16 cellular contexts compared by ENCODE assay signal in the genomic region with DNA sequence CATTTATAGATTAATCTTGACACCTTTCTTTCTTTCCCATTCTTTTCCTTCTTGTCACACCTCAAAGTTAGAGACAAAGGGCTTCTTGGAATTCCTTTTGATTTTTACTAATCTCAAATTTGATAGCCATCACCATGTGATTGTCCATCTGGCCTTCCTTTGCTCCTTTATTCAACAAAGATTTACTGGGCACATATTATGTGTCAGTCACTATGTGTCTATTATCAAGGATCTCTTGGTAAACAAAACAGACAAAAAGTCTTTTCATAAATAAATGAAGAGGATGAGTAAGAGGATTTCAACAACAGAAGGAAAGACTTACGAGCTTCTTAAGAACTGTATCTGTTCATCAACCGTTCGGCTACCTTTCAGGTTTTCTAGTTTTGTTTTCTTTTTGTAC. TPM values are rescaled to one million over a fixed set of nuclear protein-coding genes. Genes with fewer than 3 reads are reported as not detected.
DNase-seq lines count a peak whose midpoint lies in the region; ATAC-seq and TF ChIP-seq lines count a peak whose summit lies in the region.
"Had no signal": no experiment of that assay in that cellular context is flagged by ENCODE, and none has a peak within 500 bp of the region (broad histone marks: within the 10 kb centered on the region; RNA-seq: fewer than 3 reads in every experiment).

No MANE protein-coding gene starts in this region.

- H3K4me3 Mint-ChIP-seq in GM23338 (no peak overlapping the region), neural crest cell (no peak overlapping the region)
- H3K4me3 Mint-ChIP-seq: CD4-positive, alpha-beta memory T cell had no signal

- H3K4me1 ChIP-seq in GM23338 (ENCODE audit: insufficient read depth) (peaks cover 32% of the 10 kb centered on the region), HUES48 (ENCODE audit: control insufficient read depth, insufficient read depth, low read length) (peaks cover 27% of the 10 kb centered on the region), mucosa of descending colon (ENCODE audit: low read depth) (no peaks in the 10 kb centered on the region)
- H3K4me1 ChIP-seq: Caco-2 had no signal

- no peaks in the 10 kb centered on the region for H3F3A ChIP-seq in GM23338 (replicated peaks; ENCODE audit: low read depth)

- no peaks in the 10 kb centered on the region for H3K79me2 ChIP-seq in GM23338 (replicated peaks; ENCODE audit: insufficient read depth)

- no peaks in the 10 kb centered on the region for H3K9me3 Mint-ChIP-seq in GM23338
- H3K9me3 Mint-ChIP-seq in neural crest cell: peaks cover 4% of the 10 kb centered on the region
- H3K9me3 Mint-ChIP-seq: CD4-positive, alpha-beta memory T cell had no signal

- H3K9me2 ChIP-seq in GM23338 (ENCODE audit: insufficient read depth): peaks cover 9% of the 10 kb centered on the region; the same call in 1 of the 2 replicates

- H3K4me3 ChIP-seq in GM23338: no peak overlapping the region
- no peak overlapping the region for H3K4me3 ChIP-seq in HUES48 (ENCODE audit: low read depth, low read length)
- H3K4me3 ChIP-seq in mucosa of descending colon: no peak overlapping the region
- H3K4me3 ChIP-seq: GM12878 had no signal

- H3K27me3 ChIP-seq in GM23338 (ENCODE audit: insufficient read depth): no peaks in the 10 kb centered on the region
- no peaks in the 10 kb centered on the region for H3K27me3 ChIP-seq in HUES48 (ENCODE audit: control insufficient read depth, insufficient read depth, low read length)

- H3K9me3 ChIP-seq in HUES48 (ENCODE audit: control insufficient read depth, insufficient read depth, low read length): no peaks in the 10 kb centered on the region
- H3K9me3 ChIP-seq in mucosa of descending colon: no peaks in the 10 kb centered on the region
- H3K9me3 ChIP-seq: Caco-2 had no signal

- H3K4me2 ChIP-seq in GM23338: peak overlapping the region; percentile 40; the same call in 1 of the 2 replicates

- TF ChIP-seq CTCF in GM23338 (conservative IDR thresholded peaks at IDR 0.05; ENCODE audit: low read depth in 2 of 2) (no peak), neural crest cell (conservative IDR thresholded peaks at IDR 0.05) (no peak), mucosa of descending colon (IDR thresholded peaks at IDR 0.05) (no peak)

- ATAC-seq in GM23338 (no peak), mucosa of descending colon (no peak), GM19035 (IDR thresholded peaks at IDR 0.05; ENCODE audit: unreplicated experiment) (no peak)
- ATAC-seq: GM12878 had no signal

- H3K27me3 Mint-ChIP-seq in GM23338 (ENCODE audit: insufficient read depth, low read depth, poor library complexity): no peaks in the 10 kb centered on the region
- no peaks in the 10 kb centered on the region for H3K27me3 Mint-ChIP-seq in neural crest cell (ENCODE audit: low read depth)

- DNase-seq in GM23338 (ENCODE audit: low spot score): no peak
- no peak for DNase-seq in neural crest cell (ENCODE audit: low read depth, low spot score)
- DNase-seq in mucosa of descending colon: no peak
- DNase-seq in activated naive CD4-positive, alpha-beta T cell treated with anti-CD3 and anti-CD28 coated beads, Interleukin-2, amount 50 U/mL, for 16 hours: no peak
- DNase-seq: C1 segment of cervical spinal cord; Caco-2; CD4-positive, alpha-beta memory T cell; DMS153; DND-41; GOT3; HCEC 1CT had no signal

- intact Hi-C loops in mucosa of descending colon (cut with DNase I, micrococcal nuclease): no loop called here

- H3K36me3 Mint-ChIP-seq in GM23338 (ENCODE audit: low read depth): no peaks in the 10 kb centered on the region
- no peaks in the 10 kb centered on the region for H3K36me3 Mint-ChIP-seq in neural crest cell (ENCODE audit: low read depth)
- H3K36me3 Mint-ChIP-seq: CD4-positive, alpha-beta memory T cell had no signal

- no peak overlapping the region for H3K27ac ChIP-seq in GM23338 (ENCODE audit: low read depth)
- peak overlapping the region; percentile 29 for H3K27ac ChIP-seq in HUES48 (ENCODE audit: low read depth, low read length)

- no peak overlapping the region for H3K9ac ChIP-seq in HUES48 (ENCODE audit: low read depth, low read length)

- no peak overlapping the region for H2AFZ ChIP-seq in GM23338

- H3K36me3 ChIP-seq in GM23338 (ENCODE audit: insufficient read depth): no peaks in the 10 kb centered on the region
- no peaks in the 10 kb centered on the region for H3K36me3 ChIP-seq in HUES48 (ENCODE audit: control insufficient read depth, insufficient read depth, low read length)
- no peaks in the 10 kb centered on the region for H3K36me3 ChIP-seq in mucosa of descending colon (ENCODE audit: low read depth)

- H3K27ac Mint-ChIP-seq in GM23338 (peak overlapping the region; percentile 49), neural crest cell (ENCODE audit: unreplicated experiment) (peak overlapping the region; percentile 82)
- H3K27ac Mint-ChIP-seq: CD4-positive, alpha-beta memory T cell had no signal

- H3K4me1 Mint-ChIP-seq in GM23338 (peaks cover 31% of the 10 kb centered on the region), neural crest cell (peaks cover 20% of the 10 kb centered on the region)
- H3K4me1 Mint-ChIP-seq: CD4-positive, alpha-beta memory T cell had no signal

- no peaks in the 10 kb centered on the region for H4K20me1 ChIP-seq in GM23338 (replicated peaks; ENCODE audit: insufficient read depth)

TF ChIP-seq in GM23338, 12 proteins besides CTCF, POLR2A, EP300 and RAD21 (continues in another document):
- TF ChIP-seq, protein P1, sequence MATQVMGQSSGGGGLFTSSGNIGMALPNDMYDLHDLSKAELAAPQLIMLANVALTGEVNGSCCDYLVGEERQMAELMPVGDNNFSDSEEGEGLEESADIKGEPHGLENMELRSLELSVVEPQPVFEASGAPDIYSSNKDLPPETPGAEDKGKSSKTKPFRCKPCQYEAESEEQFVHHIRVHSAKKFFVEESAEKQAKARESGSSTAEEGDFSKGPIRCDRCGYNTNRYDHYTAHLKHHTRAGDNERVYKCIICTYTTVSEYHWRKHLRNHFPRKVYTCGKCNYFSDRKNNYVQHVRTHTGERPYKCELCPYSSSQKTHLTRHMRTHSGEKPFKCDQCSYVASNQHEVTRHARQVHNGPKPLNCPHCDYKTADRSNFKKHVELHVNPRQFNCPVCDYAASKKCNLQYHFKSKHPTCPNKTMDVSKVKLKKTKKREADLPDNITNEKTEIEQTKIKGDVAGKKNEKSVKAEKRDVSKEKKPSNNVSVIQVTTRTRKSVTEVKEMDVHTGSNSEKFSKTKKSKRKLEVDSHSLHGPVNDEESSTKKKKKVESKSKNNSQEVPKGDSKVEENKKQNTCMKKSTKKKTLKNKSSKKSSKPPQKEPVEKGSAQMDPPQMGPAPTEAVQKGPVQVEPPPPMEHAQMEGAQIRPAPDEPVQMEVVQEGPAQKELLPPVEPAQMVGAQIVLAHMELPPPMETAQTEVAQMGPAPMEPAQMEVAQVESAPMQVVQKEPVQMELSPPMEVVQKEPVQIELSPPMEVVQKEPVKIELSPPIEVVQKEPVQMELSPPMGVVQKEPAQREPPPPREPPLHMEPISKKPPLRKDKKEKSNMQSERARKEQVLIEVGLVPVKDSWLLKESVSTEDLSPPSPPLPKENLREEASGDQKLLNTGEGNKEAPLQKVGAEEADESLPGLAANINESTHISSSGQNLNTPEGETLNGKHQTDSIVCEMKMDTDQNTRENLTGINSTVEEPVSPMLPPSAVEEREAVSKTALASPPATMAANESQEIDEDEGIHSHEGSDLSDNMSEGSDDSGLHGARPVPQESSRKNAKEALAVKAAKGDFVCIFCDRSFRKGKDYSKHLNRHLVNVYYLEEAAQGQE (IDR thresholded peaks at IDR 0.05; ENCODE audit: unreplicated experiment): no peak
- TF ChIP-seq, protein P2, sequence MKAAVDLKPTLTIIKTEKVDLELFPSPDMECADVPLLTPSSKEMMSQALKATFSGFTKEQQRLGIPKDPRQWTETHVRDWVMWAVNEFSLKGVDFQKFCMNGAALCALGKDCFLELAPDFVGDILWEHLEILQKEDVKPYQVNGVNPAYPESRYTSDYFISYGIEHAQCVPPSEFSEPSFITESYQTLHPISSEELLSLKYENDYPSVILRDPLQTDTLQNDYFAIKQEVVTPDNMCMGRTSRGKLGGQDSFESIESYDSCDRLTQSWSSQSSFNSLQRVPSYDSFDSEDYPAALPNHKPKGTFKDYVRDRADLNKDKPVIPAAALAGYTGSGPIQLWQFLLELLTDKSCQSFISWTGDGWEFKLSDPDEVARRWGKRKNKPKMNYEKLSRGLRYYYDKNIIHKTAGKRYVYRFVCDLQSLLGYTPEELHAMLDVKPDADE (IDR thresholded peaks at IDR 0.05): no peak
- TF ChIP-seq NANOG (IDR thresholded peaks at IDR 0.05; ENCODE audit: borderline replicate concordance) (no peak), EZH2phosphoT487 (IDR thresholded peaks at IDR 0.05; ENCODE audit: unreplicated experiment) (no peak), STAT1 (IDR thresholded peaks at IDR 0.05; ENCODE audit: unreplicated experiment) (no peak)

RNA-seq across cellular contexts. Expression of a gene that starts 56.5 kb away (rescaled TPM):
- total RNA-seq in GM23338 (2014; rRNA removed; shearing (Covaris generic)): not detected in 2 replicates
- not detected in 2 replicates for polyA plus RNA-seq in GM23338 (2016; fragmentation: Nextera tagmentation; extraction: Ambion mirVana)
- total RNA-seq in neural crest cell (not detected in 2 replicates), mucosa of descending colon (not detected)
- total RNA-seq: A673; Caco-2; CD4-positive, alpha-beta memory T cell; GM12878 had no signal
- polyA plus RNA-seq: BJ; CD4-positive, alpha-beta memory T cell; GM12878 had no signal
